33 cellular contexts compared by ENCODE assay signal in the genomic region with DNA sequence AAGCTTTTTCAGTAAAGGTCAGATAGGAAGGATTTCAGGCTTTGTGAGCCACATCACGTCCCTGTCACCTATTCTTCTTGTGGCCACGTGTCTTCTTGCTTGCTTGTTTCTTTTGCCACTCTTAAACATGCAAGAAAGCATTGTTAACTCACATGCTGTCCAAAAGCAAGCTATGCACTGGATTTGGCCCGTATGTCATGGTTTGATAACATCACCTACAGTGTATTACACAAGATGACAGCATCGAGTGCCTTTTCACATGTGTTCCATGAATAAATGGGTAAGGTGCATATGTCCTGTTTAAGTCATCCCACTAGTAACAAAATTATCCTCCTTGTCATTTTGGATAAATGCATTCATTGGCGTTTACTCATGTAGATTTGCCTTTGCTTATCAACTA.
"Had no signal": no experiment of that assay in that cellular context is flagged by ENCODE, and none has a peak within 500 bp of the region (broad histone marks: within the 10 kb centered on the region; RNA-seq: fewer than 3 reads in every experiment).

No MANE protein-coding gene starts in this region.

- FAIRE-seq: RCC 7860 had no signal

- H3K27ac ChIP-seq: PC-9, RWPE1, SJCRH30, SK-N-MC had no signal

- H3K4me2 ChIP-seq: PC-9 had no signal

- DNase-seq: Karpas-422, NCI-H1048, NCI-H1092 treated with DMSO at 0.1 percent for 48 hours, NCI-H1105 treated with DMSO at 0.1 percent for 48 hours, NCI-H1417, NCI-H1436, NCI-H146, NCI-H1694, NCI-H187, NCI-H1930, NCI-H2029 treated with DMSO at 0.1 percent for 48 hours, NCI-H2081 treated with DMSO at 0.1 percent for 48 hours, NCI-H2107, NCI-H2171, NCI-H226, NCI-H446 treated with DMSO at 0.1 percent for 48 hours, NCI-H510A, NCI-H524, NCI-H526, NCI-H69, NCI-H748 treated with DMSO at 0.1 percent for 48 hours, NCI-H82, PC-9, SHP77, SIG-M5, SJCRH30, T-cell had no signal

- H3K36me3 ChIP-seq: SJCRH30 had no signal

- H3K4me3 ChIP-seq: PC-9, SJCRH30, SK-N-MC had no signal

- H2AFZ ChIP-seq: PC-9 had no signal

- H3K9me3 ChIP-seq: SJCRH30 had no signal

- ATAC-seq: Panc1, Right ventricle myocardium inferior, SK-N-SH treated with all-trans-retinoic acid at 6 μM for 48 hours, T-cell had no signal

- H3K27me3 ChIP-seq: SJCRH30 had no signal

- H3K4me1 ChIP-seq: SJCRH30 had no signal
